Comparison of ENCODE assay signal across 10 cellular contexts in genomic region chrX:70132244-70132643, GRCh38. TPM values are rescaled to one million over a fixed set of nuclear protein-coding genes. Genes with fewer than 3 reads are reported as not detected.
A peak's percentile ranks its signal among the peaks of the same experiment; 100 is the strongest.
DNase-seq lines count a peak whose midpoint lies in the region; ATAC-seq, FAIRE-seq and TF ChIP-seq lines count a peak whose summit lies in the region.
"Had no signal": no experiment of that assay in that cellular context is flagged by ENCODE, and none has a peak within 500 bp of the region (broad histone marks: within the 10 kb centered on the region; RNA-seq: fewer than 3 reads in every experiment).

No MANE protein-coding gene starts in this region.

- POLR2A ChIA-PET in HepG2 (lab: Yijun Ruan, JAX): no interaction called here

- H3K27me3 ChIP-seq in HepG2 (ENCODE audit: control insufficient read depth in 1 of 2, insufficient read depth in 2 of 2, low read length in 2 of 2) (no peaks in the 10 kb centered on the region; a peak in 1 of 5 replicates), right lobe of liver (no peaks in the 10 kb centered on the region), bronchial epithelial cell (ENCODE audit: control insufficient read depth, insufficient read depth, low read length) (no peaks in the 10 kb centered on the region)

- in situ Hi-C loops in HepG2 (cut with HindIII; ENCODE audit: extremely low pct_ligation_motif_present, low pct_unique_long_range_greater_than_20kb): no loop called here

- H3K9me3 ChIP-seq in HepG2 (ENCODE audit: low read length) (no peaks in the 10 kb centered on the region), right lobe of liver (no peaks in the 10 kb centered on the region)

- TF ChIP-seq RAD21 in HepG2 (CRISPR knock-in tag; IDR thresholded peaks at IDR 0.05): no peak

- peak overlapping the region; percentile 83 for H3K9ac ChIP-seq in HepG2 (ENCODE audit: insufficient read depth, low read depth, low read length)

- DNase-seq in HepG2 (ENCODE audit: low spot score) (no peak), right lobe of liver (no peak), NCI-H524 treated with DMSO at 0.1 percent for 48 hours (lab: John Stamatoyannopoulos, UW) (peak; percentile 1), bronchial epithelial cell (ENCODE audit: low read depth) (peak; percentile 23), type B pancreatic cell (ENCODE audit: extremely low spot score, unreplicated experiment) (no peak), DMS79 (lab: John Stamatoyannopoulos, UW) (no peak)

- FAIRE-seq in HepG2 (lab: Jason Lieb, UNC) (no peak), bronchial epithelial cell (lab: Jason Lieb, UNC) (no peak)
- FAIRE-seq: G401.6 had no signal

- no peaks in the 10 kb centered on the region for H3K27me3 Mint-ChIP-seq in type B pancreatic cell

- H4K20me1 ChIP-seq in HepG2 (ENCODE audit: insufficient read depth, low read length): no peaks in the 10 kb centered on the region

- no TSS peak for BruUV-seq in HepG2 (replicated peaks; lab: Mats Ljungman, UMichigan)

- peak overlapping the region; percentile 81 for H3K4me2 ChIP-seq in HepG2 (ENCODE audit: low read depth, low read length)

- ATAC-seq in HepG2: no peak
- no peak for ATAC-seq in right lobe of liver
- ATAC-seq in GM19395 (IDR thresholded peaks at IDR 0.05; ENCODE audit: unreplicated experiment): no peak
- no peak for ATAC-seq in GM18909 (IDR thresholded peaks at IDR 0.05; ENCODE audit: poor library complexity, unreplicated experiment)

- CTCF ChIA-PET in HepG2 (lab: Yijun Ruan, JAX; ENCODE audit: low intra/inter-chr PET ratio, low total read pairs): no interaction called here

- TF ChIP-seq EP300 in HepG2 (IDR thresholded peaks at IDR 0.05; ENCODE audit: low read depth in 2 of 2, low read length in 2 of 2): no peak
- TF ChIP-seq EP300 in HepG2 (CRISPR knock-in tag; IDR thresholded peaks at IDR 0.05; ENCODE audit: borderline replicate concordance): no peak

- H3K36me3 ChIP-seq in HepG2 (replicated peaks in 1 of 2; ENCODE audit: control insufficient read depth in 1 of 2, insufficient read depth in 2 of 2, low read length in 2 of 2): no peaks in the 10 kb centered on the region
- H3K36me3 ChIP-seq in right lobe of liver: no peaks in the 10 kb centered on the region
- peaks cover 5% of the 10 kb centered on the region for H3K36me3 ChIP-seq in bronchial epithelial cell (ENCODE audit: control insufficient read depth, insufficient read depth, low read length)

- H3K4me1 ChIP-seq in HepG2 (ENCODE audit: insufficient read depth, low read length): peaks cover 42% of the 10 kb centered on the region
- H3K4me1 ChIP-seq in right lobe of liver: peaks cover 0 to 6% (median 0%) of the 10 kb centered on the region in 4 donors

- no peaks in the 10 kb centered on the region for H3K9me3 Mint-ChIP-seq in type B pancreatic cell

- TF ChIP-seq POLR2A in HepG2 (IDR thresholded peaks at IDR 0.05; ENCODE audit: insufficient read depth in 1 of 2, low read depth in 2 of 2, low read length in 2 of 2): no peak
- TF ChIP-seq POLR2A in right lobe of liver (IDR thresholded peaks at IDR 0.05): no peak

- H3K27ac ChIP-seq in HepG2 (ENCODE audit: extremely low read length, insufficient read depth, low read length) (no peak overlapping the region), right lobe of liver (no peak overlapping the region)

- no peak for TF ChIP-seq CTCF in HepG2 (CRISPR knock-in tag; IDR thresholded peaks at IDR 0.05)
- peak in 1 of 4 donors; percentile 6 for TF ChIP-seq CTCF in right lobe of liver (IDR thresholded peaks at IDR 0.05)
- TF ChIP-seq CTCF in bronchial epithelial cell (IDR thresholded peaks at IDR 0.05; ENCODE audit: insufficient read depth, low read length, severe bottlenecking): no peak
- no peak for TF ChIP-seq CTCF in type B pancreatic cell (conservative IDR thresholded peaks at IDR 0.05)

- 4% methylated on average over 5 of the region's 5 CpGs for WGBS in HepG2 (ENCODE audit: low lambda C conversion rate)
- WGBS in right lobe of liver (ENCODE audit: insufficient coverage, low coverage, low lambda C conversion rate, missing lambda C conversion rate): 34% methylated on average over 5 of the region's 5 CpGs

- peak overlapping the region; percentile 15 for H2AFZ ChIP-seq in HepG2 (ENCODE audit: low read length)

- peak overlapping the region; percentile 67 for H3K4me3 Mint-ChIP-seq in type B pancreatic cell

- intact Hi-C loops in HepG2 (cut with micrococcal nuclease; ENCODE audit: unreplicated experiment) (no loop called here), right lobe of liver (cut with DNase I) (no loop called here)

- peak overlapping the region in 2 of 3 experiments; percentile 9 to 69; a peak in 3 of 6 replicates for H3K4me3 ChIP-seq in HepG2 (replicated peaks in 1 of 3; ENCODE audit: insufficient read depth in 1 of 3, low read depth in 2 of 3, low read length in 3 of 3)
- H3K4me3 ChIP-seq in right lobe of liver: no peak overlapping the region
- no peak overlapping the region for H3K4me3 ChIP-seq in bronchial epithelial cell (ENCODE audit: low read depth, low read length)

- peaks cover 17% of the 10 kb centered on the region for H3K79me2 ChIP-seq in HepG2 (ENCODE audit: insufficient read depth, low read length)

- peaks cover 10% of the 10 kb centered on the region for H3K36me3 Mint-ChIP-seq in type B pancreatic cell

- H3K4me1 Mint-ChIP-seq in type B pancreatic cell (ENCODE audit: unreplicated experiment): no peaks in the 10 kb centered on the region

- H3K27ac Mint-ChIP-seq in type B pancreatic cell: no peak overlapping the region

TF ChIP-seq in HepG2, 621 proteins besides CTCF, POLR2A, EP300 and RAD21 (continues in another document):
- TF ChIP-seq CENPX (CRISPR knock-in tag; IDR thresholded peaks at IDR 0.05) (no peak), JDP2 (CRISPR knock-in tag; IDR thresholded peaks at IDR 0.05; ENCODE audit: borderline replicate concordance) (no peak), ATRX (CRISPR knock-in tag; IDR thresholded peaks at IDR 0.05; ENCODE audit: borderline replicate concordance) (no peak)

RNA-seq across cellular contexts. Expression of gene IGBP1, which starts 1.0 kb away (rescaled TPM):
- 59.3 and 79.4 TPM in 2 replicates for total RNA-seq in HepG2 (2016; rRNA removed; fragmentation: Illumina TruSeq; extraction: Trizol)
- 41.2 and 48.2 TPM in 2 replicates for total RNA-seq in HepG2 (2016; cell fraction: cytosol; rRNA removed; fragmentation: Illumina TruSeq; extraction: Trizol; ENCODE audit: low read depth)
- total RNA-seq in HepG2 (2016; cell fraction: insoluble cytoplasmic fraction; rRNA removed; fragmentation: Illumina TruSeq; extraction: Trizol): 61.2 and 79.0 TPM in 2 replicates
- 85.1 and 101 TPM in 2 replicates for total RNA-seq in HepG2 (2016; cell fraction: membrane; rRNA removed; fragmentation: Illumina TruSeq; extraction: Trizol)
- 22.6 and 28.3 TPM in 2 replicates for total RNA-seq in HepG2 (2016; cell fraction: nucleus; rRNA removed; fragmentation: Illumina TruSeq; extraction: Trizol)
- polyA plus RNA-seq in HepG2 (2011; rRNA removed): 81.2 and 103 TPM in 2 replicates
- 90.3 and 98.3 TPM in 2 replicates for polyA plus RNA-seq in HepG2 (2011; cell fraction: cytosol; rRNA removed)
- polyA plus RNA-seq in HepG2 (2011; cell fraction: nucleus; rRNA removed): 21.0 and 27.2 TPM in 2 replicates
- 81.1 and 87.5 TPM in 2 replicates for polyA plus RNA-seq in HepG2 (2012)
- 41.0 and 48.5 TPM in 2 replicates for polyA plus RNA-seq in HepG2 (2016; cell fraction: cytosol; fragmentation: Illumina TruSeq; extraction: Trizol; ENCODE audit: low read depth)
- 76.2 and 80.5 TPM in 2 replicates for polyA plus RNA-seq in HepG2 (2016; cell fraction: insoluble cytoplasmic fraction; fragmentation: Illumina TruSeq; extraction: Trizol; ENCODE audit: low read depth)
- polyA plus RNA-seq in HepG2 (2016; cell fraction: membrane; fragmentation: Illumina TruSeq; extraction: Trizol; ENCODE audit: low read depth): 71.8 and 80.4 TPM in 2 replicates
- polyA plus RNA-seq in HepG2 (2016; cell fraction: nucleus; fragmentation: Illumina TruSeq; extraction: Trizol; ENCODE audit: insufficient read depth, low read depth): 31.4 and 31.9 TPM in 2 replicates
- 31.7 and 45.1 TPM in 2 replicates for polyA minus RNA-seq in HepG2 (2011; rRNA and poly(A)+ RNA removed; ENCODE audit: low replicate concordance)
- polyA minus RNA-seq in HepG2 (2011; cell fraction: cytosol; rRNA and poly(A)+ RNA removed): 31.8 and 39.3 TPM in 2 replicates
- polyA minus RNA-seq in HepG2 (2011; cell fraction: nucleus; rRNA and poly(A)+ RNA removed): 15.8 and 17.3 TPM in 2 replicates
- total RNA-seq in right lobe of liver: 10 to 100 TPM in 5 of 6 experiments, 1 to 10 TPM in 1; 10.0 to 15.4 (median 11.4) TPM
- total RNA-seq in bronchial epithelial cell: 75.8 and 107 TPM in 2 replicates
- 60.3 and 60.4 TPM in 2 replicates for total RNA-seq in type B pancreatic cell (ENCODE audit: low replicate concordance)

RNA-seq across cellular contexts. Expression of gene DGAT2L6, which starts 45.0 kb away (rescaled TPM):
- total RNA-seq in HepG2 (2016; rRNA removed; fragmentation: Illumina TruSeq; extraction: Trizol) (not detected in 2 replicates), right lobe of liver (not detected), bronchial epithelial cell (not detected in 2 replicates), type B pancreatic cell (ENCODE audit: low replicate concordance) (not detected in 2 replicates)
- not detected in 2 replicates for total RNA-seq in HepG2 (2016; cell fraction: cytosol; rRNA removed; fragmentation: Illumina TruSeq; extraction: Trizol; ENCODE audit: low read depth)
- not detected in 2 replicates for total RNA-seq in HepG2 (2016; cell fraction: insoluble cytoplasmic fraction; rRNA removed; fragmentation: Illumina TruSeq; extraction: Trizol)
- total RNA-seq in HepG2 (2016; cell fraction: membrane; rRNA removed; fragmentation: Illumina TruSeq; extraction: Trizol): not detected in 2 replicates
- not detected in 2 replicates for total RNA-seq in HepG2 (2016; cell fraction: nucleus; rRNA removed; fragmentation: Illumina TruSeq; extraction: Trizol)
- not detected in 2 replicates for polyA plus RNA-seq in HepG2 (2011; rRNA removed)
- polyA plus RNA-seq in HepG2 (2011; cell fraction: cytosol; rRNA removed): 0.03 TPM in 1 of 2 replicates, not detected in the other
- not detected in 2 replicates for polyA plus RNA-seq in HepG2 (2011; cell fraction: nucleus; rRNA removed)
- polyA plus RNA-seq in HepG2 (2012): not detected in 2 replicates
- polyA plus RNA-seq in HepG2 (2016; cell fraction: cytosol; fragmentation: Illumina TruSeq; extraction: Trizol; ENCODE audit: low read depth): not detected in 2 replicates
- polyA plus RNA-seq in HepG2 (2016; cell fraction: insoluble cytoplasmic fraction; fragmentation: Illumina TruSeq; extraction: Trizol; ENCODE audit: low read depth): not detected in 2 replicates
- polyA plus RNA-seq in HepG2 (2016; cell fraction: membrane; fragmentation: Illumina TruSeq; extraction: Trizol; ENCODE audit: low read depth): not detected in 2 replicates
- not detected in 2 replicates for polyA plus RNA-seq in HepG2 (2016; cell fraction: nucleus; fragmentation: Illumina TruSeq; extraction: Trizol; ENCODE audit: insufficient read depth, low read depth)
- not detected in 2 replicates for polyA minus RNA-seq in HepG2 (2011; rRNA and poly(A)+ RNA removed; ENCODE audit: low replicate concordance)
- not detected in 2 replicates for polyA minus RNA-seq in HepG2 (2011; cell fraction: cytosol; rRNA and poly(A)+ RNA removed)
- not detected in 2 replicates for polyA minus RNA-seq in HepG2 (2011; cell fraction: nucleus; rRNA and poly(A)+ RNA removed)
- total RNA-seq: lung microvascular endothelial cell had no signal

Comparison
In these comparisons a context has a peak if more than half of its experiments do, and no peak if none do; other contexts are left out.
1. H3K4me3 ChIP-seq: peak in HepG2 (2 of 3); none in right lobe of liver (0 of 3) and bronchial epithelial cell (single experiment).
2. DNase-seq: peak in NCI-H524 treated with DMSO at 0.1 percent for 48 hours (single experiment) and bronchial epithelial cell (single experiment); none in HepG2 (single experiment), right lobe of liver (0 of 3), type B pancreatic cell (single experiment) and DMS79 (single experiment).